Comparison of ENCODE assay signal across 1 cellular context in genomic region chr3:121604759-121605158, GRCh38.
TF ChIP-seq lines count a peak whose summit lies in the region.

No MANE protein-coding gene starts in this region.

TF ChIP-seq in HEK293, 187 proteins besides CTCF, POLR2A, EP300 and RAD21 (continued from another document and continues in another):
- TF ChIP-seq ZBTB49 (tag by site-specific recombination; IDR thresholded peaks at IDR 0.05; ENCODE audit: low read depth) (no peak), BCL11B (tag by site-specific recombination; IDR thresholded peaks at IDR 0.05; ENCODE audit: low read depth) (no peak), ZNF677 (tag by site-specific recombination; IDR thresholded peaks at IDR 0.05) (no peak), ZNF660 (tag by site-specific recombination; IDR thresholded peaks at IDR 0.05) (no peak), ZFP41 (tag by site-specific recombination; IDR thresholded peaks at IDR 0.05; ENCODE audit: borderline replicate concordance) (no peak), ZBTB11 (tag by site-specific recombination; conservative IDR thresholded peaks at IDR 0.05; ENCODE audit: low read depth) (peak; percentile 45; the same call in 1 of the 2 replicates), ZNF24 (tag by site-specific recombination; IDR thresholded peaks at IDR 0.05) (no peak), ZNF211 (tag by site-specific recombination; IDR thresholded peaks at IDR 0.05; ENCODE audit: low read depth) (no peak), ZNF184 (tag by site-specific recombination; IDR thresholded peaks at IDR 0.05) (no peak), ZXDB (tag by site-specific recombination; IDR thresholded peaks at IDR 0.05) (no peak), ZNF138 (tag by site-specific recombination; IDR thresholded peaks at IDR 0.05; ENCODE audit: borderline replicate concordance) (no peak), ZNF473 (tag by site-specific recombination; IDR thresholded peaks at IDR 0.05) (no peak), ZNF548 (tag by site-specific recombination; IDR thresholded peaks at IDR 0.05) (no peak), ZNF555 (tag by site-specific recombination; conservative IDR thresholded peaks at IDR 0.05) (peak; percentile 30), ZSCAN16 (tag by site-specific recombination; IDR thresholded peaks at IDR 0.05) (no peak), ZNF560 (tag by site-specific recombination; IDR thresholded peaks at IDR 0.05; ENCODE audit: borderline replicate concordance) (no peak), ZNF114 (tag by site-specific recombination; IDR thresholded peaks at IDR 0.05) (no peak), ZIC2 (tag by site-specific recombination; IDR thresholded peaks at IDR 0.05) (no peak), ZNF561 (tag by site-specific recombination; IDR thresholded peaks at IDR 0.05; ENCODE audit: borderline replicate concordance) (no peak), ZBTB8A (tag by site-specific recombination; IDR thresholded peaks at IDR 0.05) (0 out of 2 replicates have a peak, but pooled peaks have one; percentile 24), ZNF777 (tag by site-specific recombination; IDR thresholded peaks at IDR 0.05; ENCODE audit: borderline replicate concordance) (no peak), ZNF391 (tag by site-specific recombination; IDR thresholded peaks at IDR 0.05; ENCODE audit: borderline replicate concordance, low read depth) (no peak), KLF16 (tag by site-specific recombination; IDR thresholded peaks at IDR 0.05) (no peak), ZNF341 (tag by site-specific recombination; IDR thresholded peaks at IDR 0.05; ENCODE audit: low read depth) (no peak), BCL6B (tag by site-specific recombination; IDR thresholded peaks at IDR 0.05) (no peak), ZNF37A (tag by site-specific recombination; IDR thresholded peaks at IDR 0.05) (no peak), ZNF311 (tag by site-specific recombination; IDR thresholded peaks at IDR 0.05; ENCODE audit: borderline replicate concordance) (no peak), GLI4 (tag by site-specific recombination; IDR thresholded peaks at IDR 0.05) (no peak), ZNF174 (tag by site-specific recombination; IDR thresholded peaks at IDR 0.05) (no peak), ZNF426 (tag by site-specific recombination; IDR thresholded peaks at IDR 0.05) (peak; percentile 44), REPIN1 (tag by site-specific recombination; IDR thresholded peaks at IDR 0.05; ENCODE audit: low read depth) (no peak), ZNF654 (tag by site-specific recombination; IDR thresholded peaks at IDR 0.05; ENCODE audit: low read depth) (peak; percentile 10; the same call in 1 of the 2 replicates), ZNF670 (tag by site-specific recombination; IDR thresholded peaks at IDR 0.05; ENCODE audit: low read depth) (no peak), ZSCAN18 (tag by site-specific recombination; IDR thresholded peaks at IDR 0.05) (no peak), ZNF596 (tag by site-specific recombination; IDR thresholded peaks at IDR 0.05) (no peak)
- TF ChIP-seq, protein P1, sequence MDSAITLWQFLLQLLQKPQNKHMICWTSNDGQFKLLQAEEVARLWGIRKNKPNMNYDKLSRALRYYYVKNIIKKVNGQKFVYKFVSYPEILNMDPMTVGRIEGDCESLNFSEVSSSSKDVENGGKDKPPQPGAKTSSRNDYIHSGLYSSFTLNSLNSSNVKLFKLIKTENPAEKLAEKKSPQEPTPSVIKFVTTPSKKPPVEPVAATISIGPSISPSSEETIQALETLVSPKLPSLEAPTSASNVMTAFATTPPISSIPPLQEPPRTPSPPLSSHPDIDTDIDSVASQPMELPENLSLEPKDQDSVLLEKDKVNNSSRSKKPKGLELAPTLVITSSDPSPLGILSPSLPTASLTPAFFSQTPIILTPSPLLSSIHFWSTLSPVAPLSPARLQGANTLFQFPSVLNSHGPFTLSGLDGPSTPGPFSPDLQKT (IDR thresholded peaks at IDR 0.05; ENCODE audit: borderline replicate concordance, low read depth, low read length), result no peak
- TF ChIP-seq, protein P2, sequence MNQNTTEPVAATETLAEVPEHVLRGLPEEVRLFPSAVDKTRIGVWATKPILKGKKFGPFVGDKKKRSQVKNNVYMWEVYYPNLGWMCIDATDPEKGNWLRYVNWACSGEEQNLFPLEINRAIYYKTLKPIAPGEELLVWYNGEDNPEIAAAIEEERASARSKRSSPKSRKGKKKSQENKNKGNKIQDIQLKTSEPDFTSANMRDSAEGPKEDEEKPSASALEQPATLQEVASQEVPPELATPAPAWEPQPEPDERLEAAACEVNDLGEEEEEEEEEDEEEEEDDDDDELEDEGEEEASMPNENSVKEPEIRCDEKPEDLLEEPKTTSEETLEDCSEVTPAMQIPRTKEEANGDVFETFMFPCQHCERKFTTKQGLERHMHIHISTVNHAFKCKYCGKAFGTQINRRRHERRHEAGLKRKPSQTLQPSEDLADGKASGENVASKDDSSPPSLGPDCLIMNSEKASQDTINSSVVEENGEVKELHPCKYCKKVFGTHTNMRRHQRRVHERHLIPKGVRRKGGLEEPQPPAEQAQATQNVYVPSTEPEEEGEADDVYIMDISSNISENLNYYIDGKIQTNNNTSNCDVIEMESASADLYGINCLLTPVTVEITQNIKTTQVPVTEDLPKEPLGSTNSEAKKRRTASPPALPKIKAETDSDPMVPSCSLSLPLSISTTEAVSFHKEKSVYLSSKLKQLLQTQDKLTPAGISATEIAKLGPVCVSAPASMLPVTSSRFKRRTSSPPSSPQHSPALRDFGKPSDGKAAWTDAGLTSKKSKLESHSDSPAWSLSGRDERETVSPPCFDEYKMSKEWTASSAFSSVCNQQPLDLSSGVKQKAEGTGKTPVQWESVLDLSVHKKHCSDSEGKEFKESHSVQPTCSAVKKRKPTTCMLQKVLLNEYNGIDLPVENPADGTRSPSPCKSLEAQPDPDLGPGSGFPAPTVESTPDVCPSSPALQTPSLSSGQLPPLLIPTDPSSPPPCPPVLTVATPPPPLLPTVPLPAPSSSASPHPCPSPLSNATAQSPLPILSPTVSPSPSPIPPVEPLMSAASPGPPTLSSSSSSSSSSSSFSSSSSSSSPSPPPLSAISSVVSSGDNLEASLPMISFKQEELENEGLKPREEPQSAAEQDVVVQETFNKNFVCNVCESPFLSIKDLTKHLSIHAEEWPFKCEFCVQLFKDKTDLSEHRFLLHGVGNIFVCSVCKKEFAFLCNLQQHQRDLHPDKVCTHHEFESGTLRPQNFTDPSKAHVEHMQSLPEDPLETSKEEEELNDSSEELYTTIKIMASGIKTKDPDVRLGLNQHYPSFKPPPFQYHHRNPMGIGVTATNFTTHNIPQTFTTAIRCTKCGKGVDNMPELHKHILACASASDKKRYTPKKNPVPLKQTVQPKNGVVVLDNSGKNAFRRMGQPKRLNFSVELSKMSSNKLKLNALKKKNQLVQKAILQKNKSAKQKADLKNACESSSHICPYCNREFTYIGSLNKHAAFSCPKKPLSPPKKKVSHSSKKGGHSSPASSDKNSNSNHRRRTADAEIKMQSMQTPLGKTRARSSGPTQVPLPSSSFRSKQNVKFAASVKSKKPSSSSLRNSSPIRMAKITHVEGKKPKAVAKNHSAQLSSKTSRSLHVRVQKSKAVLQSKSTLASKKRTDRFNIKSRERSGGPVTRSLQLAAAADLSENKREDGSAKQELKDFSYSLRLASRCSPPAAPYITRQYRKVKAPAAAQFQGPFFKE (tag by site-specific recombination; IDR thresholded peaks at IDR 0.05; ENCODE audit: borderline replicate concordance), result no peak
- TF ChIP-seq, protein P3, sequence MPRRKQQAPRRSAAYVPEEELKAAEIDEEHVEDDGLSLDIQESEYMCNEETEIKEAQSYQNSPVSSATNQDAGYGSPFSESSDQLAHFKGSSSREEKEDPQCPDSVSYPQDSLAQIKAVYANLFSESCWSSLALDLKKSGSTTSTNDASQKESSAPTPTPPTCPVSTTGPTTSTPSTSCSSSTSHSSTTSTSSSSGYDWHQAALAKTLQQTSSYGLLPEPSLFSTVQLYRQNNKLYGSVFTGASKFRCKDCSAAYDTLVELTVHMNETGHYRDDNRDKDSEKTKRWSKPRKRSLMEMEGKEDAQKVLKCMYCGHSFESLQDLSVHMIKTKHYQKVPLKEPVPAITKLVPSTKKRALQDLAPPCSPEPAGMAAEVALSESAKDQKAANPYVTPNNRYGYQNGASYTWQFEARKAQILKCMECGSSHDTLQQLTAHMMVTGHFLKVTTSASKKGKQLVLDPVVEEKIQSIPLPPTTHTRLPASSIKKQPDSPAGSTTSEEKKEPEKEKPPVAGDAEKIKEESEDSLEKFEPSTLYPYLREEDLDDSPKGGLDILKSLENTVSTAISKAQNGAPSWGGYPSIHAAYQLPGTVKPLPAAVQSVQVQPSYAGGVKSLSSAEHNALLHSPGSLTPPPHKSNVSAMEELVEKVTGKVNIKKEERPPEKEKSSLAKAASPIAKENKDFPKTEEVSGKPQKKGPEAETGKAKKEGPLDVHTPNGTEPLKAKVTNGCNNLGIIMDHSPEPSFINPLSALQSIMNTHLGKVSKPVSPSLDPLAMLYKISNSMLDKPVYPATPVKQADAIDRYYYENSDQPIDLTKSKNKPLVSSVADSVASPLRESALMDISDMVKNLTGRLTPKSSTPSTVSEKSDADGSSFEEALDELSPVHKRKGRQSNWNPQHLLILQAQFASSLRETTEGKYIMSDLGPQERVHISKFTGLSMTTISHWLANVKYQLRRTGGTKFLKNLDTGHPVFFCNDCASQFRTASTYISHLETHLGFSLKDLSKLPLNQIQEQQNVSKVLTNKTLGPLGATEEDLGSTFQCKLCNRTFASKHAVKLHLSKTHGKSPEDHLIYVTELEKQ (tag by site-specific recombination; IDR thresholded peaks at IDR 0.05; ENCODE audit: borderline replicate concordance), result no peak
